Comparison of ENCODE assay signal across 22 cellular contexts in the genomic region with DNA sequence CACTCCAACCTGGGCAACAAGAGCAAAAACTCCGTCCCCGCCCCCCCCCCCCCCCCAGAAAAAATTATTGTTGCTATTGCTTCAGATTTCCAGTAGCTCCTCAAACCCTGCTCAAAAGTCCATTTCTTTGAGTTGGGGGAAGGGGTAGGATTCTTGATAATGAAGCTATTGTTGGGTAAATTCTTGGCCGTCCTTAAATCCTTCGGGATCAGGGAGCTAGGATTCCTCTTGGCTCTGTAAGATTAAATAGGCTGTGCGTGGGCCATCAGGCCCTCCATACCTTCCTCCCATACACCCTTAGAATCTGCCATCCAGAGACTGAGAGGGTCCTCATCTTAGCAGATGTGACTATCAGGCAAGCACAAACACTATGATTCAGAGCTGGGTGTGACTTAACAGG.
"Had no signal": no experiment of that assay in that cellular context is flagged by ENCODE, and none has a peak within 500 bp of the region (broad histone marks: within the 10 kb centered on the region; RNA-seq: fewer than 3 reads in every experiment).

No MANE protein-coding gene starts in this region.

- DNase-seq: erythroblast; foreskin keratinocyte; head of caudate nucleus; left colon; left ventricle myocardium superior; mesenchymal stem cell; midbrain; occipital lobe; pancreas; small intestine; stimulated activated CD4-positive, alpha-beta T cell treated with anti-CD3 and anti-CD28 coated beads, Interleukin-12 subunit alpha, Interleukin-12 subunit beta, amount 100 ng/mL, for 4 hours; stimulated activated naive CD4-positive, alpha-beta T cell treated with Interleukin-2 at 50 U/mL for 16 hours; thyroid gland had no signal

- H3K27me3 Mint-ChIP-seq: dendritic cell treated with granulocyte-macrophage colony-stimulating factor and Interleukin-4, amounts not matched to agents 40 ng/mL and 50 ng/mL, for 4 days; natural killer cell treated with Interleukin-12 subunit alpha and Interleukin-12 subunit beta and Interleukin-15 and Interleukin-18, amount 100 ng/mL, for 72 hours; progenitor cell of endocrine pancreas; type B pancreatic cell had no signal

- H3K27ac ChIP-seq: foreskin keratinocyte, hepatocyte, pancreas, suprapubic skin, thyroid gland had no signal

- FAIRE-seq: endothelial cell of umbilical vein, pancreas, small intestine had no signal

- ATAC-seq: foreskin keratinocyte; left colon; left ventricle myocardium superior; natural killer cell treated with Interleukin-12 subunit alpha and Interleukin-12 subunit beta and Interleukin-15 and Interleukin-18, amount 100 ng/mL, for 72 hours; pancreas; right cardiac atrium had no signal

- H3K4me2 ChIP-seq: hepatocyte had no signal

- H2AFZ ChIP-seq: hepatocyte had no signal

- H3K9me3 Mint-ChIP-seq: dendritic cell treated with granulocyte-macrophage colony-stimulating factor and Interleukin-4, amounts not matched to agents 40 ng/mL and 50 ng/mL, for 4 days; natural killer cell treated with Interleukin-12 subunit alpha and Interleukin-12 subunit beta and Interleukin-15 and Interleukin-18, amount 100 ng/mL, for 72 hours; type B pancreatic cell had no signal

- H3K4me1 ChIP-seq: foreskin keratinocyte, pancreas, suprapubic skin had no signal

- H3K27ac Mint-ChIP-seq: dendritic cell treated with granulocyte-macrophage colony-stimulating factor and Interleukin-4, amounts not matched to agents 40 ng/mL and 50 ng/mL, for 4 days; natural killer cell treated with Interleukin-12 subunit alpha and Interleukin-12 subunit beta and Interleukin-15 and Interleukin-18, amount 100 ng/mL, for 72 hours; progenitor cell of endocrine pancreas; type B pancreatic cell had no signal

- H3K4me3 ChIP-seq: hepatocyte, lung, pancreas, suprapubic skin, thyroid gland had no signal

- H3K9me3 ChIP-seq: pancreas, suprapubic skin, thyroid gland had no signal

- H3K4me3 Mint-ChIP-seq: dendritic cell treated with granulocyte-macrophage colony-stimulating factor and Interleukin-4, amounts not matched to agents 40 ng/mL and 50 ng/mL, for 4 days; natural killer cell treated with Interleukin-12 subunit alpha and Interleukin-12 subunit beta and Interleukin-15 and Interleukin-18, amount 100 ng/mL, for 72 hours; type B pancreatic cell had no signal

- H3K27me3 ChIP-seq: foreskin keratinocyte, hepatocyte, pancreas, suprapubic skin, thyroid gland had no signal
